Comparison of ENCODE assay signal across 22 cellular contexts in the genomic region with DNA sequence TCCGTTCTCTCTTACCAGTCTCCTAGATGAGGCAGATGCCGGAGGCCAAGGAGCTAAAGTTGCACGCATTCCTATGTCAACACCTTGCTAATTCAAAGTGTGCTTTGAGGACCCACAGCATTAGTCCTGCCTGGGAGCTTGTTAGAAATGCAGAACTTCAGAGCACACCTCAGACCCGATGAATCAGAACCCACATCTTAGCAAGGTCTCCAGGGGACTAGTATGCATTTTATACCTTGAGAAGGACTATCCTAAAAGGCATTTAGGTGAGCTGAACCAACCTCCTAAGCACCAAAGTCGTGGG.
"Had no signal": no experiment of that assay in that cellular context is flagged by ENCODE, and none has a peak within 500 bp of the region (broad histone marks: within the 10 kb centered on the region; RNA-seq: fewer than 3 reads in every experiment).

No MANE protein-coding gene starts in this region.

- DNase-seq: activated CD4-positive, alpha-beta T cell treated with anti-CD3 and anti-CD28 coated beads for 48 hours; activated CD4-positive, alpha-beta T cell treated with anti-CD3 and anti-CD28 coated beads, Interleukin-2, amount 50 U/mL, for 48 hours; activated CD4-positive, CD25-positive, alpha-beta regulatory T cell treated with anti-CD3 and anti-CD28 coated beads, Interleukin-2, amount 50 U/mL, for 72 hours; activated CD8-positive, alpha-beta memory T cell treated with anti-CD3 and anti-CD28 coated beads, Interleukin-2, amount 10 ng/mL, durations not matched to agents 7 days and 5 days; activated effector memory CD4-positive, alpha-beta T cell treated with Interleukin-2 at 50 U/mL for 16 hours; activated naive CD4-positive, alpha-beta T cell; activated T-cell treated with anti-CD3 and anti-CD28 coated beads, Interleukin-2, amount 50 U/mL, for 24 hours; aorta; caudate nucleus; NCI-H1048; NCI-H146; NCI-H1930; NCI-H2171 treated with DMSO at 0.1 percent for 48 hours; NCI-H226; NCI-H526 treated with DMSO at 0.1 percent for 48 hours; Peyer's patch; Right ventricle myocardium superior; T-helper 17 cell; T-helper 9 cell had no signal

- H3K27ac ChIP-seq: breast epithelium, Peyer's patch, RWPE1, SJSA1 had no signal

- H3K9me3 ChIP-seq: breast epithelium, Peyer's patch, SJSA1 had no signal

- H3K4me3 ChIP-seq: breast epithelium, Peyer's patch, SJSA1 had no signal

- H3K27me3 ChIP-seq: Peyer's patch, SJSA1 had no signal

- H3K36me3 ChIP-seq: breast epithelium, Peyer's patch, SJSA1 had no signal

- H3K4me1 ChIP-seq: breast epithelium, Peyer's patch, SJSA1 had no signal
